Comparison of ENCODE assay signal across 9 cellular contexts in genomic region chr18:3251249-3251962, GRCh38. TPM values are rescaled to one million over a fixed set of nuclear protein-coding genes. Genes with fewer than 3 reads are reported as not detected.
DNase-seq lines count a peak whose midpoint lies in the region; ATAC-seq and TF ChIP-seq lines count a peak whose summit lies in the region.
"Had no signal": no experiment of that assay in that cellular context is flagged by ENCODE, and none has a peak within 500 bp of the region (broad histone marks: within the 10 kb centered on the region; RNA-seq: fewer than 3 reads in every experiment).

No MANE protein-coding gene starts in this region.

- intact Hi-C loops in PC-9 (cut with micrococcal nuclease; ENCODE audit: unreplicated experiment), result no loop called here
- intact Hi-C loops in Caco-2 (cut with micrococcal nuclease; ENCODE audit: unreplicated experiment), result no loop called here

- BruUV-seq in PC-9 (replicated peaks; lab: Mats Ljungman, UMichigan) (no TSS peak), Caco-2 (replicated peaks; lab: Mats Ljungman, UMichigan) (no TSS peak)

- H3K27me3 ChIP-seq in CD8-positive, alpha-beta memory T cell (ENCODE audit: insufficient read depth, low read length, poor library complexity, severe bottlenecking), result no peaks in the 10 kb centered on the region
- no peaks in the 10 kb centered on the region for H3K27me3 ChIP-seq in PC-9 (ENCODE audit: insufficient read depth, low read depth)
- no peaks in the 10 kb centered on the region for H3K27me3 ChIP-seq in Caco-2 (replicated peaks; ENCODE audit: control insufficient read depth, insufficient read depth, low read length)
- no peaks in the 10 kb centered on the region for H3K27me3 ChIP-seq in H7 (ENCODE audit: control insufficient read depth, insufficient read depth, low read length)

- no peak overlapping the region for H2AFZ ChIP-seq in PC-9

- H3K36me3 Mint-ChIP-seq in CD8-positive, alpha-beta memory T cell, result peaks cover 27 to 71% (median 33%) of the 10 kb centered on the region in 3 donors
- peaks cover 50% of the 10 kb centered on the region for H3K36me3 Mint-ChIP-seq in natural killer cell treated with Interleukin-12 subunit alpha and Interleukin-12 subunit beta and Interleukin-15 and Interleukin-18, amount 100 ng/mL, for 72 hours
- peaks cover 67% of the 10 kb centered on the region for H3K36me3 Mint-ChIP-seq in Caco-2 (ENCODE audit: insufficient read depth, unreplicated experiment)

- no peaks in the 10 kb centered on the region for H3K9me3 ChIP-seq in CD8-positive, alpha-beta memory T cell (ENCODE audit: low read length)
- H3K9me3 ChIP-seq in PC-9 (ENCODE audit: insufficient read depth, low read depth) (no peaks in the 10 kb centered on the region), Caco-2 (no peaks in the 10 kb centered on the region)

- peaks cover 65% of the 10 kb centered on the region for H3K79me2 ChIP-seq in PC-9 (ENCODE audit: low read depth)

- H3K9me3 Mint-ChIP-seq in CD8-positive, alpha-beta memory T cell, result no peaks in the 10 kb centered on the region
- H3K9me3 Mint-ChIP-seq in natural killer cell treated with Interleukin-12 subunit alpha and Interleukin-12 subunit beta and Interleukin-15 and Interleukin-18, amount 100 ng/mL, for 72 hours, result no peaks in the 10 kb centered on the region
- no peaks in the 10 kb centered on the region for H3K9me3 Mint-ChIP-seq in Caco-2 (ENCODE audit: unreplicated experiment)

- ATAC-seq in natural killer cell treated with Interleukin-12 subunit alpha and Interleukin-12 subunit beta and Interleukin-15 and Interleukin-18, amount 100 ng/mL, for 72 hours, result no peak
- ATAC-seq in HG03139 (IDR thresholded peaks at IDR 0.05; ENCODE audit: unreplicated experiment), result no peak

- DNase-seq in CD8-positive, alpha-beta memory T cell, result no peak
- DNase-seq in PC-9 (no peak), dermis blood vessel endothelial cell (peak; percentile 41), SW480 (ENCODE audit: low spot score) (no peak), Caco-2 (no peak), H7 (no peak)
- no peak for DNase-seq in natural killer cell treated with Interleukin-12 subunit alpha and Interleukin-12 subunit beta and Interleukin-15 and Interleukin-18, amount 100 ng/mL, for 72 hours (ENCODE audit: low spot score)
- DNase-seq: effector CD4-positive, alpha-beta T cell had no signal

- peak overlapping the region; percentile 62 to 86 (median 70) for H3K4me3 Mint-ChIP-seq in CD8-positive, alpha-beta memory T cell
- H3K4me3 Mint-ChIP-seq in natural killer cell treated with Interleukin-12 subunit alpha and Interleukin-12 subunit beta and Interleukin-15 and Interleukin-18, amount 100 ng/mL, for 72 hours, result peak overlapping the region; percentile 69
- no peak overlapping the region for H3K4me3 Mint-ChIP-seq in Caco-2 (ENCODE audit: unreplicated experiment)

- H3K27ac Mint-ChIP-seq in CD8-positive, alpha-beta memory T cell, result peak overlapping the region; percentile 14 to 90 (median 84)
- peak overlapping the region; percentile 55 to 93 for H3K27ac Mint-ChIP-seq in natural killer cell treated with Interleukin-12 subunit alpha and Interleukin-12 subunit beta and Interleukin-15 and Interleukin-18, amount 100 ng/mL, for 72 hours
- no peak overlapping the region for H3K27ac Mint-ChIP-seq in Caco-2 (ENCODE audit: unreplicated experiment)

- H3K4me3 ChIP-seq in CD8-positive, alpha-beta memory T cell (ENCODE audit: low read length), result peak overlapping the region; percentile 35
- no peak overlapping the region for H3K4me3 ChIP-seq in PC-9
- H3K4me3 ChIP-seq in Caco-2 (ENCODE audit: low read depth, low read length), result no peak overlapping the region
- no peak overlapping the region for H3K4me3 ChIP-seq in H7 (ENCODE audit: insufficient read depth, low read depth, low read length)

- POLR2A ChIA-PET in CD8-positive, alpha-beta memory T cell (lab: Charles Lee), result interaction anchor here (0.5 to 8.7 kb wide), 6 partner anchors 9 to 201 kb away, joined by 3 to 134 read pairs (median 4); partner anchors contain the start of gene MYL12B
- POLR2A ChIA-PET in PC-9 (lab: Charles Lee; ENCODE audit: unreplicated experiment) (interaction anchor here (0.5 to 0.7 kb wide), 11 partner anchors 12 to 876 kb away, joined by 3 to 9 read pairs (median 4); no protein-coding TSS in a partner anchor), Caco-2 (lab: Charles Lee) (interaction anchor here (0.9 kb wide), 1 partner anchor 220 kb away, joined by 6 read pairs; no protein-coding TSS in a partner anchor)

- 0 out of 2 replicates have a peak overlapping the region, but pooled peaks have one; percentile 9 for H3K4me2 ChIP-seq in PC-9

- peaks cover 49% of the 10 kb centered on the region for H3F3A ChIP-seq in PC-9 (ENCODE audit: insufficient read depth, low read depth)

- H3K27ac ChIP-seq in CD8-positive, alpha-beta memory T cell (ENCODE audit: low read depth, low read length), result peak overlapping the region; percentile 34
- no peak overlapping the region for H3K27ac ChIP-seq in PC-9

- CTCF ChIA-PET in CD8-positive, alpha-beta memory T cell (lab: Charles Lee), result interaction anchor here (1.0 to 2.2 kb wide), 3 partner anchors 10 to 415 kb away, joined by 4 to 7 read pairs (median 4); partner anchors contain the start of gene MYL12B
- CTCF ChIA-PET in PC-9 (lab: Charles Lee) (interaction anchor here (0.6 to 0.9 kb wide), 3 partner anchors 27 to 744 kb away, joined by 3 to 5 read pairs (median 3); partner anchors contain the start of gene LPIN2), Caco-2 (lab: Charles Lee) (interaction anchor here (0.6 kb wide), 1 partner anchor 231 kb away, joined by 5 read pairs; no protein-coding TSS in a partner anchor)

- TF ChIP-seq CTCF in PC-9 (conservative IDR thresholded peaks at IDR 0.05) (no peak), Caco-2 (IDR thresholded peaks at IDR 0.05; ENCODE audit: insufficient read depth in 1 of 2, low read depth in 1 of 2, low read length in 1 of 2, severe bottlenecking in 1 of 2, unreplicated experiment in 1 of 2) (no peak)

- H3K27me3 Mint-ChIP-seq in CD8-positive, alpha-beta memory T cell, result peaks cover 0 to 2% of the 10 kb centered on the region in 2 donors
- no peaks in the 10 kb centered on the region for H3K27me3 Mint-ChIP-seq in natural killer cell treated with Interleukin-12 subunit alpha and Interleukin-12 subunit beta and Interleukin-15 and Interleukin-18, amount 100 ng/mL, for 72 hours
- no peaks in the 10 kb centered on the region for H3K27me3 Mint-ChIP-seq in Caco-2 (ENCODE audit: insufficient read depth, unreplicated experiment)

- H3K36me3 ChIP-seq in CD8-positive, alpha-beta memory T cell (ENCODE audit: insufficient read depth, low read length), result peaks cover 40% of the 10 kb centered on the region
- peaks cover 56% of the 10 kb centered on the region for H3K36me3 ChIP-seq in PC-9 (ENCODE audit: low read depth)
- H3K36me3 ChIP-seq in Caco-2 (ENCODE audit: control insufficient read depth, insufficient read depth, low read length), result no peaks in the 10 kb centered on the region; the same call in 1 of the 2 replicates
- peaks cover 18% of the 10 kb centered on the region for H3K36me3 ChIP-seq in H7 (replicated peaks; ENCODE audit: control insufficient read depth, insufficient read depth, low read length)

- H4K20me1 ChIP-seq in PC-9 (ENCODE audit: insufficient read depth), result 0 out of 2 replicates have a peak, but pooled peaks cover 6% of the 10 kb centered on the region

- H3K4me1 Mint-ChIP-seq in CD8-positive, alpha-beta memory T cell, result peaks cover 58 to 82% (median 72%) of the 10 kb centered on the region in 3 donors
- peaks cover 54 to 78% of the 10 kb centered on the region in 2 donors for H3K4me1 Mint-ChIP-seq in natural killer cell treated with Interleukin-12 subunit alpha and Interleukin-12 subunit beta and Interleukin-15 and Interleukin-18, amount 100 ng/mL, for 72 hours (ENCODE audit: low read depth in 2 of 2)
- peaks cover 33% of the 10 kb centered on the region for H3K4me1 Mint-ChIP-seq in Caco-2 (ENCODE audit: low read depth, unreplicated experiment)

- H3K4me1 ChIP-seq in CD8-positive, alpha-beta memory T cell (ENCODE audit: insufficient read depth, low read length), result peaks cover 62% of the 10 kb centered on the region
- H3K4me1 ChIP-seq in PC-9 (replicated peaks; ENCODE audit: insufficient read depth) (peaks cover 31% of the 10 kb centered on the region), Caco-2 (peaks cover 59% of the 10 kb centered on the region)

- no peaks in the 10 kb centered on the region for H3K9me2 ChIP-seq in PC-9 (ENCODE audit: insufficient read depth)

RNA-seq across cellular contexts. Expression of gene MYL12A, which starts 3.8 kb away (rescaled TPM):
- total RNA-seq in CD8-positive, alpha-beta memory T cell, result 100 to 1,000 TPM; 338 to 348 TPM
- polyA plus RNA-seq in CD8-positive, alpha-beta memory T cell, result 3,038 TPM
- total RNA-seq in PC-9 (2021), result 469 and 532 TPM in 2 replicates
- total RNA-seq in dermis blood vessel endothelial cell, result 781 and 1,396 TPM in 2 replicates
- total RNA-seq in natural killer cell treated with Interleukin-12 subunit alpha and Interleukin-12 subunit beta and Interleukin-15 and Interleukin-18, amount 100 ng/mL, for 72 hours, result 100 to 1,000 TPM; 260 to 658 TPM
- total RNA-seq in Caco-2 (2022), result 272 and 276 TPM in 2 replicates
- total RNA-seq in H7 (2014; rRNA removed; shearing (Covaris generic)), result 462 and 507 TPM in 2 replicates

RNA-seq across cellular contexts. Expression of gene MYL12B, which starts 10.5 kb away (rescaled TPM):
- 100 to 1,000 TPM; 251 to 252 TPM for total RNA-seq in CD8-positive, alpha-beta memory T cell
- polyA plus RNA-seq in CD8-positive, alpha-beta memory T cell, result 1,057 TPM
- 381 and 383 TPM in 2 replicates for total RNA-seq in PC-9 (2021)
- 607 and 828 TPM in 2 replicates for total RNA-seq in dermis blood vessel endothelial cell
- total RNA-seq in natural killer cell treated with Interleukin-12 subunit alpha and Interleukin-12 subunit beta and Interleukin-15 and Interleukin-18, amount 100 ng/mL, for 72 hours, result 100 to 1,000 TPM; 192 to 310 TPM
- total RNA-seq in Caco-2 (2022), result 457 and 467 TPM in 2 replicates
- 201 and 216 TPM in 2 replicates for total RNA-seq in H7 (2014; rRNA removed; shearing (Covaris generic))

RNA-seq across cellular contexts. Expression of gene MYOM1, which starts 31.6 kb away (rescaled TPM):
- 1 to 10 TPM in 1 of 2 experiments, under 1 TPM in 1; 0.84 to 1.2 TPM for total RNA-seq in CD8-positive, alpha-beta memory T cell
- 0.92 TPM for polyA plus RNA-seq in CD8-positive, alpha-beta memory T cell
- total RNA-seq in PC-9 (2021) (0.88 and 1.3 TPM in 2 replicates), dermis blood vessel endothelial cell (2.2 and 2.7 TPM in 2 replicates), Caco-2 (2022) (0.41 and 0.49 TPM in 2 replicates)
- total RNA-seq in natural killer cell treated with Interleukin-12 subunit alpha and Interleukin-12 subunit beta and Interleukin-15 and Interleukin-18, amount 100 ng/mL, for 72 hours, result under 1 TPM; 0.88 to 0.98 TPM
- total RNA-seq in H7 (2014; rRNA removed; shearing (Covaris generic)), result 0.14 and 0.55 TPM in 2 replicates
